12 cellular contexts compared by ENCODE assay signal in genomic region chr5:116492776-116493175, GRCh38.
DNase-seq lines count a peak whose midpoint lies in the region; ATAC-seq, FAIRE-seq and TF ChIP-seq lines count a peak whose summit lies in the region.
"Had no signal": no experiment of that assay in that cellular context is flagged by ENCODE, and none has a peak within 500 bp of the region (broad histone marks: within the 10 kb centered on the region; RNA-seq: fewer than 3 reads in every experiment).

No MANE protein-coding gene starts in this region.

- WGBS in mammary epithelial cell (ENCODE audit: low coverage, missing lambda C conversion rate) = 5% methylated on average over 3 of the region's 3 CpGs
- WGBS in hepatocyte (ENCODE audit: low lambda C conversion rate, missing lambda C conversion rate) = 64% methylated on average over 3 of the region's 3 CpGs

- ATAC-seq in Right ventricle myocardium inferior (peak; percentile 92), GM21576 (IDR thresholded peaks at IDR 0.05; ENCODE audit: unreplicated experiment) (no peak), GM21390 (IDR thresholded peaks at IDR 0.05; ENCODE audit: unreplicated experiment) (no peak)

- TF ChIP-seq CTCF in mammary epithelial cell (conservative IDR thresholded peaks at IDR 0.05 in 1 of 2, IDR thresholded peaks at IDR 0.05 in 1 of 2; ENCODE audit: extremely low read depth in 1 of 2, insufficient read depth in 1 of 2, low read depth in 1 of 2, low read length in 2 of 2) (no peak), hepatocyte (IDR thresholded peaks at IDR 0.05; ENCODE audit: poor library complexity) (no peak), foreskin fibroblast (IDR thresholded peaks at IDR 0.05; ENCODE audit: low read depth, low read length) (no peak)

- dilution Hi-C loops in mammary epithelial cell (cut with HindIII; ENCODE audit: low sequenced_read_pairs) = no loop called here

- no peak for FAIRE-seq in GM12891 (lab: Jason Lieb, UNC)

- intact Hi-C loops in Right ventricle myocardium inferior (cut with DNase I) = loop anchor here (5.0 kb wide), 1 partner anchor 50 kb away; no protein-coding TSS in a partner anchor
- intact Hi-C loops in cardiac septum (cut with DNase I) = no loop called here
- intact Hi-C loops in mammary epithelial cell (cut with micrococcal nuclease) = no loop called here

- no peaks in the 10 kb centered on the region for H3K9me2 ChIP-seq in hepatocyte (replicated peaks; ENCODE audit: insufficient read depth)

- no peak for TF ChIP-seq POLR2A in GM12891 (IDR thresholded peaks at IDR 0.05; ENCODE audit: low read depth, low read length)

- no peak for DNase-seq in Right ventricle myocardium inferior (ENCODE audit: missing footprints)
- DNase-seq in cardiac septum (ENCODE audit: low spot score) = no peak
- DNase-seq in mammary epithelial cell = peak; percentile 89
- DNase-seq in hepatocyte (ENCODE audit: low spot score) = peak; percentile 14
- no peak for DNase-seq in foreskin fibroblast
- DNase-seq in GM12891 (ENCODE audit: insufficient read length, low spot score) = no peak
- DNase-seq: activated B cell treated with CpG ODN at 0.5 μM for 24 hours; activated T-cell treated with anti-CD3 and anti-CD28 coated beads, Interleukin-2, amount 50 U/mL, for 24 hours; stimulated activated CD8-positive, alpha-beta memory T cell treated with anti-CD3 and anti-CD28 coated beads, Interleukin-4, amount 100 ng/mL, for 48 hours had no signal

- in situ Hi-C loops in mammary epithelial cell (cut with MboI; ENCODE audit: low sequenced_read_pairs in 2 of 2) = no loop called here

- H3K36me3 ChIP-seq in mammary epithelial cell (ENCODE audit: insufficient read depth, low read length) (no peaks in the 10 kb centered on the region), hepatocyte (replicated peaks; ENCODE audit: insufficient read depth, low read depth) (no peaks in the 10 kb centered on the region)

- H3K27me3 ChIP-seq in mammary epithelial cell (ENCODE audit: insufficient read depth, low read length) = no peaks in the 10 kb centered on the region
- no peaks in the 10 kb centered on the region for H3K27me3 ChIP-seq in hepatocyte

- H3K4me1 ChIP-seq in mammary epithelial cell (ENCODE audit: insufficient read depth, low read length) (peaks cover 28% of the 10 kb centered on the region), hepatocyte (ENCODE audit: insufficient read depth) (peaks cover 5% of the 10 kb centered on the region)

- H3K9me3 ChIP-seq in mammary epithelial cell (replicated peaks; ENCODE audit: insufficient read depth, low read length) (no peaks in the 10 kb centered on the region), hepatocyte (ENCODE audit: low read depth) (no peaks in the 10 kb centered on the region)

- H3K27ac ChIP-seq in mammary epithelial cell (ENCODE audit: insufficient read depth, low read depth, low read length) (peak overlapping the region; percentile 45), hepatocyte (no peak overlapping the region)
- H3K27ac ChIP-seq: SK-N-MC had no signal

- H4K20me1 ChIP-seq in mammary epithelial cell (ENCODE audit: insufficient read depth, low read length) = no peaks in the 10 kb centered on the region
- no peaks in the 10 kb centered on the region for H4K20me1 ChIP-seq in hepatocyte (ENCODE audit: insufficient read depth, poor library complexity, severe bottlenecking)

- no TSS peak for BruUV-seq in mammary epithelial cell (replicated peaks; lab: Mats Ljungman, UMichigan)

- no peak overlapping the region for H3K9ac ChIP-seq in mammary epithelial cell (ENCODE audit: insufficient read depth, low read length)

- CTCF ChIA-PET in mammary epithelial cell (lab: Charles Lee; ENCODE audit: low non-redundant PET) = no interaction called here

- H3K4me2 ChIP-seq in mammary epithelial cell (ENCODE audit: insufficient read depth, low read depth, low read length) = peak overlapping the region; percentile 65
- no peak overlapping the region for H3K4me2 ChIP-seq in hepatocyte

- H3K4me3 ChIP-seq in mammary epithelial cell (replicated peaks in 1 of 3; ENCODE audit: insufficient read depth in 1 of 3, low read depth in 2 of 3, low read length in 3 of 3) (no peak overlapping the region), hepatocyte (no peak overlapping the region), foreskin fibroblast (ENCODE audit: low read depth in 1 of 2, low read length in 2 of 2) (no peak overlapping the region)
- H3K4me3 ChIP-seq: SK-N-MC had no signal

- H2AFZ ChIP-seq in mammary epithelial cell (ENCODE audit: low read depth, low read length) = peak overlapping the region; percentile 37
- H2AFZ ChIP-seq in hepatocyte = no peak overlapping the region

- H3K79me2 ChIP-seq in mammary epithelial cell (ENCODE audit: insufficient read depth, low read length) (no peaks in the 10 kb centered on the region), hepatocyte (peaks cover 4% of the 10 kb centered on the region)

TF ChIP-seq in GM12891, 5 proteins besides CTCF, POLR2A, EP300 and RAD21:
- no peak for TF ChIP-seq SPI1 (IDR thresholded peaks at IDR 0.05; ENCODE audit: low read depth, low read length)
- no peak for TF ChIP-seq POU2F2 (IDR thresholded peaks at IDR 0.05; ENCODE audit: low read depth, low read length)
TF ChIP-seq in GM12891: peak in this region for 0.

Comparison
In these comparisons a context has a peak if more than half of its experiments do, and no peak if none do; other contexts are left out.
1. DNase-seq: peak in mammary epithelial cell (single experiment) and hepatocyte (single experiment); none in Right ventricle myocardium inferior (single experiment), cardiac septum (single experiment), foreskin fibroblast (0 of 2) and GM12891 (single experiment).